In the genomic region with DNA sequence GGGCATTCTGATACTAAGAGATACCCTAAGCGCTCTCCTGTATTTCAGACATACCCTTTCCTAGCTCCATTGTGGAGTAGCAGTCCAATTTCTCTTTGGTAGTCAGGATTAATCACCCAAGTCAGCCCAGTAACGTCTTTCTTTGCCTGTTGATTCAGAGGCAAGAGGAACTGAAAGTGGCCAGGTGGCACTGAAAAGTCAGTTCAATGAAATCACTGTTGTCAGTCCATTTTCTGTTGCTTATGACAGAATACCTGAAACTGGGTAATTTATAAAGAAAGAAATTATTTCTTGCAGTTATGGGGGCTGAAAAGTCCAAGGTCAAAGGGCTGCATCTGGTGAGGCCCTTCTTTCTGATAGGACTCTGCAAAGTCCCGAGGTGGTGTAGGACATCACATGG, we compare ENCODE assay signal across 16 cellular contexts.
A peak's percentile ranks its signal among the peaks of the same experiment; 100 is the strongest.
DNase-seq lines count a peak whose midpoint lies in the region; ATAC-seq lines count a peak whose summit lies in the region.
"Had no signal": no experiment of that assay in that cellular context is flagged by ENCODE, and none has a peak within 500 bp of the region (broad histone marks: within the 10 kb centered on the region; RNA-seq: fewer than 3 reads in every experiment).

No MANE protein-coding gene starts in this region.

- peak; percentile 20 for DNase-seq in NOMO-1 treated with dmso at 0.1 percent for 144 hours (lab: John Stamatoyannopoulos, UW; ENCODE audit: unreplicated experiment)
- DNase-seq in DMS153 (lab: John Stamatoyannopoulos, UW) = no peak
- no peak for DNase-seq in NCI-H69 (lab: John Stamatoyannopoulos, UW)
- DNase-seq in NCI-H526 (lab: John Stamatoyannopoulos, UW) = no peak
- DNase-seq: activated CD8-positive, alpha-beta T cell treated with anti-CD3 and anti-CD28 coated beads, Interleukin-2, amount 10 ng/mL, durations not matched to agents 7 days and 5 days; activated naive CD4-positive, alpha-beta T cell treated with anti-CD3 and anti-CD28 coated beads, Interleukin-2, amount 50 U/mL, for 16 hours; DMS53; left cardiac atrium; naive thymus-derived CD4-positive, alpha-beta T cell; stimulated activated CD4-positive, alpha-beta T cell treated with anti-CD3 and anti-CD28 coated beads, Interleukin-4, amount 100 ng/mL, for 24 hours; stimulated activated naive CD8-positive, alpha-beta T cell treated with anti-CD3 and anti-CD28 coated beads, Interleukin-15, Interleukin-2, amounts not matched to agents 100 U/mL and 50 U/mL, for 24 hours; T-helper 9 cell had no signal

- peak; percentile 94 for ATAC-seq in GM18499 (IDR thresholded peaks at IDR 0.05; ENCODE audit: insufficient read depth, unreplicated experiment)
- peak; percentile 59 for ATAC-seq in GM19467 (IDR thresholded peaks at IDR 0.05; ENCODE audit: unreplicated experiment)
- peak; percentile 87 for ATAC-seq in HG03108 (IDR thresholded peaks at IDR 0.05; ENCODE audit: unreplicated experiment)
- no peak for ATAC-seq in HG03039 (IDR thresholded peaks at IDR 0.05; ENCODE audit: unreplicated experiment)
- ATAC-seq: activated CD8-positive, alpha-beta T cell treated with anti-CD3 and anti-CD28 coated beads, Interleukin-2, amount 10 ng/mL, durations not matched to agents 7 days and 5 days; left cardiac atrium; naive thymus-derived CD4-positive, alpha-beta T cell; stimulated activated naive CD8-positive, alpha-beta T cell treated with anti-CD3 and anti-CD28 coated beads, Interleukin-15, Interleukin-2, amounts not matched to agents 100 U/mL and 50 U/mL, for 24 hours had no signal
